In the genomic region with DNA sequence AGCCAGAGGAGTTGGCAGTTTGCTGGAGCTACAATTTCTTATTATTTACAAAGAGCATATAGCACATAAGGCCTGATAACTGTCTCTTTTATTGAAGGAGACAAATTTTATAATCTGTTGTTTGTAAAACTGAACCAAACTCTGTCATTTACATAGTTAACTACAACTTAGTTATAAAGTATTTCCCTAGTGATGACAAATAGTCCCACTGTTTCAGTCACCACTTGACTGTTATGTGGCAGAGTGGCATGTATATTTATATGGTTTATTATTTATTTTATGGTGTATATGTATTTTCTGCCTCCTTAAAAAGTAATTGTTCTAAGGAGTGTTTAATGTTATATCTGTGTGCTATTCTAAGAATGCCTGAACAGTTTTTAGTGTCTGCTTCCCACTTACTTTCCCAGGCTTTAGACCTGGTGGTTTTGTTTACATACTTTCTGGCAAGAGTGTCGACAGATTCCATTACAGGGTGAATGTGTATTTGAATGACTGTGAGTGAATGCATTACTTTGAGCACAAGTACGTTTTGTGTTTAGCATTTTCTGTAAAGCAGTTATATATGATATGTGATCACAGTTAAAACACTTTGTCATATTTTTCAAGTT, we compare ENCODE assay signal across 1 cellular context.
TF ChIP-seq lines count a peak whose summit lies in the region.

No MANE protein-coding gene starts in this region.

TF ChIP-seq in HEK293, 187 proteins besides CTCF, POLR2A, EP300 and RAD21 (continued from another document):
- TF ChIP-seq, protein P1, sequence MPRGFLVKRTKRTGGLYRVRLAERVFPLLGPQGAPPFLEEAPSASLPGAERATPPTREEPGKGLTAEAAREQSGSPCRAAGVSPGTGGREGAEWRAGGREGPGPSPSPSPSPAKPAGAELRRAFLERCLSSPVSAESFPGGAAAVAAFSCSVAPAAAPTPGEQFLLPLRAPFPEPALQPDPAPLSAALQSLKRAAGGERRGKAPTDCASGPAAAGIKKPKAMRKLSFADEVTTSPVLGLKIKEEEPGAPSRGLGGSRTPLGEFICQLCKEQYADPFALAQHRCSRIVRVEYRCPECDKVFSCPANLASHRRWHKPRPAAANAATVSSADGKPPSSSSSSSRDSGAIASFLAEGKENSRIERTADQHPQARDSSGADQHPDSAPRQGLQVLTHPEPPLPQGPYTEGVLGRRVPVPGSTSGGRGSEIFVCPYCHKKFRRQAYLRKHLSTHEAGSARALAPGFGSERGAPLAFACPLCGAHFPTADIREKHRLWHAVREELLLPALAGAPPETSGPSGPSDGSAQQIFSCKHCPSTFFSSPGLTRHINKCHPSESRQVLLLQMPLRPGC (tag by site-specific recombination; IDR thresholded peaks at IDR 0.05) = 0 out of 2 replicates have a peak, but pooled peaks have one; percentile 32
- TF ChIP-seq, protein P2, sequence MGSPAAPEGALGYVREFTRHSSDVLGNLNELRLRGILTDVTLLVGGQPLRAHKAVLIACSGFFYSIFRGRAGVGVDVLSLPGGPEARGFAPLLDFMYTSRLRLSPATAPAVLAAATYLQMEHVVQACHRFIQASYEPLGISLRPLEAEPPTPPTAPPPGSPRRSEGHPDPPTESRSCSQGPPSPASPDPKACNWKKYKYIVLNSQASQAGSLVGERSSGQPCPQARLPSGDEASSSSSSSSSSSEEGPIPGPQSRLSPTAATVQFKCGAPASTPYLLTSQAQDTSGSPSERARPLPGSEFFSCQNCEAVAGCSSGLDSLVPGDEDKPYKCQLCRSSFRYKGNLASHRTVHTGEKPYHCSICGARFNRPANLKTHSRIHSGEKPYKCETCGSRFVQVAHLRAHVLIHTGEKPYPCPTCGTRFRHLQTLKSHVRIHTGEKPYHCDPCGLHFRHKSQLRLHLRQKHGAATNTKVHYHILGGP (tag by site-specific recombination; IDR thresholded peaks at IDR 0.05) = peak; percentile 61; the same call in 1 of the 2 replicates
- TF ChIP-seq FEZF1 (tag by site-specific recombination; IDR thresholded peaks at IDR 0.05) (0 out of 2 replicates have a peak, but pooled peaks have one; percentile 13), ZNF335 (tag by site-specific recombination; conservative IDR thresholded peaks at IDR 0.05) (peak; percentile 46; the same call in 1 of the 2 replicates), PRDM1 (tag by site-specific recombination; IDR thresholded peaks at IDR 0.05) (peak; percentile 52)
- TF ChIP-seq, protein P3, sequence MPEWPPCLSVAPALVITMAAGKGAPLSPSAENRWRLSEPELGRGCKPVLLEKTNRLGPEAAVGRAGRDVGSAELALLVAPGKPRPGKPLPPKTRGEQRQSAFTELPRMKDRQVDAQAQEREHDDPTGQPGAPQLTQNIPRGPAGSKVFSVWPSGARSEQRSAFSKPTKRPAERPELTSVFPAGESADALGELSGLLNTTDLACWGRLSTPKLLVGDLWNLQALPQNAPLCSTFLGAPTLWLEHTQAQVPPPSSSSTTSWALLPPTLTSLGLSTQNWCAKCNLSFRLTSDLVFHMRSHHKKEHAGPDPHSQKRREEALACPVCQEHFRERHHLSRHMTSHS (tag by site-specific recombination; IDR thresholded peaks at IDR 0.05) = no peak
TF ChIP-seq in HEK293: peak in this region for 7.
